ENCODE assay signal across 1 cellular context in the genomic region with DNA sequence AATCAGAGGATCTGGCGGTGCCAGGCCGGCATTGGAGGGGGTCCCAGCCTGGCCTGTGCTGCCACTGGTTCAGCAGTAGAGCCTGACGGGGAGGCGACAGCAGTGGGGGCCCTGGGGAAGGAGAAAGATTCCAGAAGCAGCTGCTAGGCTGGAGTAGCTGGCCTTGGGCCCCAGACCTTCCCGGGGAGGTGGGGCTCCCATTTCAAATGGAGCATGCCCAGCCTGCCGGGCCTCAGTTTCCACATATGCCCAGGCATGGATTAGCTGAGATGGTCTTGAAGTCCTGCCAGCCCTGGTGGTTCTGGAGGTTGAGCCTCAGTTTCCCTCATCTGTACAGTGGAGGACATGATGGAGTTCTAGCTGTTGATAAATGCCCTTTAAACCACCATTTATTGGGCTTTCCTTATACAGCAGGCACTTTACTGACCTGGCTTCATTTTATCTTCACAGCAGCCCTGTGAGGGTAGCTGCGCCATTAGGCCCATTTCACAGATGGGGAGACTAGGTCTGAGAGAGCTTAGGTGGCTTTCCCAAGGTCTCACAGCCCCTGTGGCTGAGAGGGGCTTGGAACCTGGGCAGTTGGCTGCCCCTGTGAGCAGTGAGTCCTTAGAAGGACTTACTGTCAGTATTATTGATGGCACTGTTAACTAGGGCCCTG.
TF ChIP-seq lines count a peak whose summit lies in the region.

No MANE protein-coding gene starts in this region.

TF ChIP-seq in H1, 55 proteins besides CTCF, POLR2A, EP300 and RAD21:
- TF ChIP-seq, protein P1, sequence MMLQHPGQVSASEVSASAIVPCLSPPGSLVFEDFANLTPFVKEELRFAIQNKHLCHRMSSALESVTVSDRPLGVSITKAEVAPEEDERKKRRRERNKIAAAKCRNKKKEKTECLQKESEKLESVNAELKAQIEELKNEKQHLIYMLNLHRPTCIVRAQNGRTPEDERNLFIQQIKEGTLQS (IDR thresholded peaks at IDR 0.05; ENCODE audit: insufficient read depth, low read depth, low read length): no peak
- TF ChIP-seq TAF1 (IDR thresholded peaks at IDR 0.05; ENCODE audit: low read depth, low read length) (no peak), CHD2 (IDR thresholded peaks at IDR 0.05; ENCODE audit: low read length) (no peak), SIRT6 (IDR thresholded peaks at IDR 0.05; ENCODE audit: low read length) (no peak), EGR1 (IDR thresholded peaks at IDR 0.05; ENCODE audit: borderline replicate concordance, low read depth, low read length) (no peak), CTBP2 (IDR thresholded peaks at IDR 0.05; ENCODE audit: borderline replicate concordance, insufficient read depth, insufficient read length, low read length) (no peak), SP4 (IDR thresholded peaks at IDR 0.05; ENCODE audit: low read length) (no peak), RFX5 (IDR thresholded peaks at IDR 0.05; ENCODE audit: borderline replicate concordance, low read depth, low read length) (no peak), POU5F1 (IDR thresholded peaks at IDR 0.05; ENCODE audit: low read depth, low read length) (no peak), CEBPB (IDR thresholded peaks at IDR 0.05; ENCODE audit: low read depth, low read length) (no peak), CREB1 (IDR thresholded peaks at IDR 0.05) (no peak), BCL11A (IDR thresholded peaks at IDR 0.05; ENCODE audit: low read depth in 2 of 2, low read length in 2 of 2) (no peak), GTF2F1 (IDR thresholded peaks at IDR 0.05; ENCODE audit: borderline replicate concordance, low read depth, low read length) (no peak), SP1 (IDR thresholded peaks at IDR 0.05; ENCODE audit: low read depth, low read length) (no peak), SIX5 (IDR thresholded peaks at IDR 0.05; ENCODE audit: low read depth, low read length) (no peak)
- TF ChIP-seq, protein P2, sequence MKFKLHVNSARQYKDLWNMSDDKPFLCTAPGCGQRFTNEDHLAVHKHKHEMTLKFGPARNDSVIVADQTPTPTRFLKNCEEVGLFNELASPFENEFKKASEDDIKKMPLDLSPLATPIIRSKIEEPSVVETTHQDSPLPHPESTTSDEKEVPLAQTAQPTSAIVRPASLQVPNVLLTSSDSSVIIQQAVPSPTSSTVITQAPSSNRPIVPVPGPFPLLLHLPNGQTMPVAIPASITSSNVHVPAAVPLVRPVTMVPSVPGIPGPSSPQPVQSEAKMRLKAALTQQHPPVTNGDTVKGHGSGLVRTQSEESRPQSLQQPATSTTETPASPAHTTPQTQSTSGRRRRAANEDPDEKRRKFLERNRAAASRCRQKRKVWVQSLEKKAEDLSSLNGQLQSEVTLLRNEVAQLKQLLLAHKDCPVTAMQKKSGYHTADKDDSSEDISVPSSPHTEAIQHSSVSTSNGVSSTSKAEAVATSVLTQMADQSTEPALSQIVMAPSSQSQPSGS (IDR thresholded peaks at IDR 0.05; ENCODE audit: low read length): no peak
TF ChIP-seq in H1: peak in this region for 0.
